8 cellular contexts compared by ENCODE assay signal in the genomic region with DNA sequence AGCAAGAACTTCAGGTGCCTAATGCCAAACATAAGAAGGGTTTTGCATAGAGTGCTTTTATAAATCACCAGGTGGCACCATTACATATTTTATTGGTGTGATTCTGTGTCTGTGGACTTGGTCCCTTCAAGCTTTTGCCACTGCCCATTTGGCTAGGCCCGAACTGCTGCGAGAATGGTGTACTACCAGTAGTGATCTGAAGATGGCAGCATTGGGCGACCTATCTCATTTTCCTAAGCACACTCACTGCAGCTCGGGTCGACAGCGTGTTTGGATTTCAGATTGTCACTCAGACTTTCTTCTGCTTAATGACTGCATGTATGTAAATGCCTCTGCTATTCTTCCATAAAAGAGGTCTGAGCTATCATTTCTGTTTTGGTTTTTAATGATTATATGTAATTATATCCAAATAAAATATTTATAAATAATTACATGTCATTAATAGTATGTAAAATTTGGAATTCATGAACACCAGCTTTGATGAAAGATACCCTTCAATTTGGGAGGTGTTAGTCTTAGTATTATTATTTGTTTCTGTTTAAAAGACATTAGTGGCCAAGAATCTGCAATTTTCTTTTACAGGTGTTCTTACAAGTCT.
A peak's percentile ranks its signal among the peaks of the same experiment; 100 is the strongest.
DNase-seq lines count a peak whose midpoint lies in the region; ATAC-seq and TF ChIP-seq lines count a peak whose summit lies in the region.

No MANE protein-coding gene starts in this region.

- peaks cover 11 to 29% of the 10 kb centered on the region in 2 donors for H3K27me3 Mint-ChIP-seq in natural killer cell treated with Interleukin-12 subunit alpha and Interleukin-12 subunit beta and Interleukin-15 and Interleukin-18, amount 100 ng/mL, for 72 hours

- H3K27ac Mint-ChIP-seq in natural killer cell treated with Interleukin-12 subunit alpha and Interleukin-12 subunit beta and Interleukin-15 and Interleukin-18, amount 100 ng/mL, for 72 hours, result no peak overlapping the region

- H3K79me2 ChIP-seq in OCI-LY3 (ENCODE audit: low read length), result no peaks in the 10 kb centered on the region

- TF ChIP-seq CTCF in OCI-LY3 (IDR thresholded peaks at IDR 0.05; ENCODE audit: low read depth, low read length), result peak; percentile 76

- H3K4me3 ChIP-seq in Jurkat, Clone E6-1 (ENCODE audit: low read length), result no peak overlapping the region
- no peak overlapping the region for H3K4me3 ChIP-seq in OCI-LY3 (ENCODE audit: low read length)

- 0 out of 2 replicates have a peak overlapping the region, but pooled peaks have one; percentile 53 for H2AFZ ChIP-seq in OCI-LY3 (ENCODE audit: low read depth, low read length)

- no peaks in the 10 kb centered on the region for H4K20me1 ChIP-seq in OCI-LY3 (ENCODE audit: insufficient read depth, low read length)

- ATAC-seq in GM21737 (IDR thresholded peaks at IDR 0.05; ENCODE audit: unreplicated experiment), result peak; percentile 95
- peak; percentile 87 for ATAC-seq in esophagus mucosa
- ATAC-seq in natural killer cell treated with Interleukin-12 subunit alpha and Interleukin-12 subunit beta and Interleukin-15 and Interleukin-18, amount 100 ng/mL, for 72 hours, result peak; percentile 78 to 84

- H3K9me3 ChIP-seq in OCI-LY3 (ENCODE audit: insufficient read depth, low read length), result no peaks in the 10 kb centered on the region

- H3K36me3 ChIP-seq in OCI-LY3 (replicated peaks; ENCODE audit: low read depth, low read length), result no peaks in the 10 kb centered on the region

- no peak overlapping the region for H3K9ac ChIP-seq in OCI-LY3 (ENCODE audit: low read length)

- no peaks in the 10 kb centered on the region for H3K36me3 Mint-ChIP-seq in natural killer cell treated with Interleukin-12 subunit alpha and Interleukin-12 subunit beta and Interleukin-15 and Interleukin-18, amount 100 ng/mL, for 72 hours

- H3K27ac ChIP-seq in OCI-LY3 (ENCODE audit: low read length), result no peak overlapping the region
- H3K27ac ChIP-seq in substantia nigra (ENCODE audit: low read depth, low read length, poor library complexity, severe bottlenecking), result no peak overlapping the region

- H3K4me2 ChIP-seq in OCI-LY3 (ENCODE audit: low read length), result no peak overlapping the region

- DNase-seq in EH (ENCODE audit: low read depth) (peak; percentile 78), activated T-cell treated with anti-CD3 and anti-CD28 coated beads for 1 hour (ENCODE audit: low read depth) (peak; percentile 32), substantia nigra (lab: John Stamatoyannopoulos, UW) (peak in 47 of 49 donors; percentile 3 to 82 (median 51))
- DNase-seq in Jurkat, Clone E6-1 (ENCODE audit: low read depth, low spot score), result peak; percentile 62
- DNase-seq in natural killer cell treated with Interleukin-12 subunit alpha and Interleukin-12 subunit beta and Interleukin-15 and Interleukin-18, amount 100 ng/mL, for 72 hours (ENCODE audit: low spot score), result peak; percentile 65

- peaks cover 5% of the 10 kb centered on the region; the same call in 1 of the 2 replicates for H3K4me1 ChIP-seq in OCI-LY3 (ENCODE audit: low read length)

- no peaks in the 10 kb centered on the region for H3K9me3 Mint-ChIP-seq in natural killer cell treated with Interleukin-12 subunit alpha and Interleukin-12 subunit beta and Interleukin-15 and Interleukin-18, amount 100 ng/mL, for 72 hours

- no peaks in the 10 kb centered on the region for H3K4me1 Mint-ChIP-seq in natural killer cell treated with Interleukin-12 subunit alpha and Interleukin-12 subunit beta and Interleukin-15 and Interleukin-18, amount 100 ng/mL, for 72 hours (ENCODE audit: low read depth in 2 of 2)

- H3K27me3 ChIP-seq in OCI-LY3 (ENCODE audit: low read depth, low read length), result no peaks in the 10 kb centered on the region

- no peak overlapping the region for H3K4me3 Mint-ChIP-seq in natural killer cell treated with Interleukin-12 subunit alpha and Interleukin-12 subunit beta and Interleukin-15 and Interleukin-18, amount 100 ng/mL, for 72 hours
